Comparison of ENCODE assay signal across 1 cellular context in genomic region chr5:65102826-65103673, GRCh38.
TF ChIP-seq lines count a peak whose summit lies in the region.

No MANE protein-coding gene starts in this region.

TF ChIP-seq in HEK293, 187 proteins besides CTCF, POLR2A, EP300 and RAD21 (continued from another document and continues in another):
- TF ChIP-seq PRDM10 (tag by site-specific recombination; IDR thresholded peaks at IDR 0.05) (no peak), ZBTB11 (tag by site-specific recombination; conservative IDR thresholded peaks at IDR 0.05; ENCODE audit: low read depth) (no peak), PRDM1 (tag by site-specific recombination; IDR thresholded peaks at IDR 0.05) (peak; percentile 67), GFI1B (tag by site-specific recombination; IDR thresholded peaks at IDR 0.05) (no peak), ZNF560 (tag by site-specific recombination; IDR thresholded peaks at IDR 0.05; ENCODE audit: borderline replicate concordance) (no peak), ZNF132 (tag by site-specific recombination; IDR thresholded peaks at IDR 0.05; ENCODE audit: borderline replicate concordance) (no peak), ZNF792 (tag by site-specific recombination; IDR thresholded peaks at IDR 0.05) (no peak), HOXD13 (CRISPR knock-in tag; IDR thresholded peaks at IDR 0.05; ENCODE audit: borderline replicate concordance) (no peak), ZFP41 (tag by site-specific recombination; IDR thresholded peaks at IDR 0.05; ENCODE audit: borderline replicate concordance) (no peak), ZNF513 (tag by site-specific recombination; IDR thresholded peaks at IDR 0.05) (no peak), ZNF777 (tag by site-specific recombination; IDR thresholded peaks at IDR 0.05; ENCODE audit: borderline replicate concordance) (no peak), ZBTB49 (tag by site-specific recombination; IDR thresholded peaks at IDR 0.05; ENCODE audit: low read depth) (no peak), BCL11A (tag by site-specific recombination; IDR thresholded peaks at IDR 0.05; ENCODE audit: low read depth) (no peak), HOXC10 (CRISPR knock-in tag; IDR thresholded peaks at IDR 0.05) (no peak), TSHZ1 (tag by site-specific recombination; IDR thresholded peaks at IDR 0.05; ENCODE audit: borderline replicate concordance) (no peak), KLF16 (tag by site-specific recombination; IDR thresholded peaks at IDR 0.05) (no peak), BCL6B (tag by site-specific recombination; IDR thresholded peaks at IDR 0.05) (peak; percentile 86), ZNF654 (tag by site-specific recombination; IDR thresholded peaks at IDR 0.05; ENCODE audit: low read depth) (no peak), ELK4 (IDR thresholded peaks at IDR 0.05; ENCODE audit: borderline replicate concordance, low read depth, low read length) (no peak), ZNF280C (tag by site-specific recombination; IDR thresholded peaks at IDR 0.05) (no peak), IKZF3 (tag by site-specific recombination; IDR thresholded peaks at IDR 0.05) (peak; percentile 77), ZNF488 (tag by site-specific recombination; IDR thresholded peaks at IDR 0.05) (no peak), ZFP69B (tag by site-specific recombination; IDR thresholded peaks at IDR 0.05) (no peak), ZNF561 (tag by site-specific recombination; IDR thresholded peaks at IDR 0.05; ENCODE audit: borderline replicate concordance) (no peak), ZNF398 (tag by site-specific recombination; IDR thresholded peaks at IDR 0.05) (peak; percentile 55; the same call in 1 of the 2 replicates)
